Comparison of ENCODE assay signal across 11 cellular contexts in genomic region chr19:41868120-41868988, GRCh38. TPM values are rescaled to one million over a fixed set of nuclear protein-coding genes. Genes with fewer than 3 reads are reported as not detected.
DNase-seq lines count a peak whose midpoint lies in the region; ATAC-seq and TF ChIP-seq lines count a peak whose summit lies in the region.
"Had no signal": no experiment of that assay in that cellular context is flagged by ENCODE, and none has a peak within 500 bp of the region (broad histone marks: within the 10 kb centered on the region; RNA-seq: fewer than 3 reads in every experiment).

No MANE protein-coding gene starts in this region.

- H3K27me3 Mint-ChIP-seq in activated naive CD8-positive, alpha-beta T cell treated with anti-CD3 and anti-CD28 coated beads for 36 hours, result no peaks in the 10 kb centered on the region
- no peaks in the 10 kb centered on the region for H3K27me3 Mint-ChIP-seq in natural killer cell treated with Interleukin-12 subunit alpha and Interleukin-12 subunit beta and Interleukin-15 and Interleukin-18, amount 100 ng/mL, for 72 hours

- DNase-seq in NAMALWA (ENCODE audit: low spot score), result peak; percentile 24
- no peak for DNase-seq in activated naive CD8-positive, alpha-beta T cell treated with anti-CD3 and anti-CD28 coated beads for 36 hours
- no peak for DNase-seq in natural killer cell treated with Interleukin-12 subunit alpha and Interleukin-12 subunit beta and Interleukin-15 and Interleukin-18, amount 100 ng/mL, for 72 hours (ENCODE audit: low spot score)
- no peak for DNase-seq in 8988T
- DNase-seq in NCI-H1048 (lab: John Stamatoyannopoulos, UW), result no peak
- DNase-seq: GOT3, KG1, substantia nigra had no signal

- peak overlapping the region; percentile 91 for H3K27ac Mint-ChIP-seq in activated naive CD8-positive, alpha-beta T cell treated with anti-CD3 and anti-CD28 coated beads for 36 hours
- peak overlapping the region; percentile 92 to 97 for H3K27ac Mint-ChIP-seq in natural killer cell treated with Interleukin-12 subunit alpha and Interleukin-12 subunit beta and Interleukin-15 and Interleukin-18, amount 100 ng/mL, for 72 hours

- H3K4me1 Mint-ChIP-seq in activated naive CD8-positive, alpha-beta T cell treated with anti-CD3 and anti-CD28 coated beads for 36 hours, result peaks cover 90% of the 10 kb centered on the region
- H3K4me1 Mint-ChIP-seq in natural killer cell treated with Interleukin-12 subunit alpha and Interleukin-12 subunit beta and Interleukin-15 and Interleukin-18, amount 100 ng/mL, for 72 hours (ENCODE audit: low read depth in 2 of 2), result peaks cover 46 to 64% of the 10 kb centered on the region in 2 donors

- ATAC-seq in GM18505 (IDR thresholded peaks at IDR 0.05; ENCODE audit: unreplicated experiment) (no peak), HG02885 (IDR thresholded peaks at IDR 0.05; ENCODE audit: poor library complexity, unreplicated experiment) (no peak)
- ATAC-seq in natural killer cell treated with Interleukin-12 subunit alpha and Interleukin-12 subunit beta and Interleukin-15 and Interleukin-18, amount 100 ng/mL, for 72 hours, result no peak

- TF ChIP-seq POLR2A in GM18505 (IDR thresholded peaks at IDR 0.05; ENCODE audit: borderline replicate concordance, extremely low read depth, insufficient read depth, insufficient read length), result peak; percentile 35

- peak overlapping the region; percentile 43 for H3K4me3 Mint-ChIP-seq in activated naive CD8-positive, alpha-beta T cell treated with anti-CD3 and anti-CD28 coated beads for 36 hours
- peak overlapping the region; percentile 57 for H3K4me3 Mint-ChIP-seq in natural killer cell treated with Interleukin-12 subunit alpha and Interleukin-12 subunit beta and Interleukin-15 and Interleukin-18, amount 100 ng/mL, for 72 hours

- H3K36me3 Mint-ChIP-seq in activated naive CD8-positive, alpha-beta T cell treated with anti-CD3 and anti-CD28 coated beads for 36 hours, result peaks cover 69% of the 10 kb centered on the region
- peaks cover 16% of the 10 kb centered on the region for H3K36me3 Mint-ChIP-seq in natural killer cell treated with Interleukin-12 subunit alpha and Interleukin-12 subunit beta and Interleukin-15 and Interleukin-18, amount 100 ng/mL, for 72 hours

- no peaks in the 10 kb centered on the region for H3K9me3 Mint-ChIP-seq in activated naive CD8-positive, alpha-beta T cell treated with anti-CD3 and anti-CD28 coated beads for 36 hours
- no peaks in the 10 kb centered on the region for H3K9me3 Mint-ChIP-seq in natural killer cell treated with Interleukin-12 subunit alpha and Interleukin-12 subunit beta and Interleukin-15 and Interleukin-18, amount 100 ng/mL, for 72 hours

RNA-seq across cellular contexts. Expression of gene RPS19, which starts 8.3 kb away (rescaled TPM):
- 1,000 to 10,000 TPM; 3,012 to 3,178 TPM for total RNA-seq in activated naive CD8-positive, alpha-beta T cell treated with anti-CD3 and anti-CD28 coated beads for 36 hours
- 1,000 to 10,000 TPM; 1,532 to 1,595 TPM for total RNA-seq in natural killer cell treated with Interleukin-12 subunit alpha and Interleukin-12 subunit beta and Interleukin-15 and Interleukin-18, amount 100 ng/mL, for 72 hours

RNA-seq across cellular contexts. Expression of gene CD79A, which starts 8.7 kb away (rescaled TPM):
- total RNA-seq in activated naive CD8-positive, alpha-beta T cell treated with anti-CD3 and anti-CD28 coated beads for 36 hours, result 10 to 100 TPM; 28.8 to 32.2 TPM
- total RNA-seq in natural killer cell treated with Interleukin-12 subunit alpha and Interleukin-12 subunit beta and Interleukin-15 and Interleukin-18, amount 100 ng/mL, for 72 hours, result 1 to 10 TPM in 1 of 2 donors, under 1 TPM in 1; 0.93 to 1.8 TPM

RNA-seq across cellular contexts. Expression of gene ARHGEF1, which starts 14.6 kb away (rescaled TPM):
- 100 to 1,000 TPM; 285 to 295 TPM for total RNA-seq in activated naive CD8-positive, alpha-beta T cell treated with anti-CD3 and anti-CD28 coated beads for 36 hours
- 100 to 1,000 TPM; 321 to 444 TPM for total RNA-seq in natural killer cell treated with Interleukin-12 subunit alpha and Interleukin-12 subunit beta and Interleukin-15 and Interleukin-18, amount 100 ng/mL, for 72 hours

RNA-seq across cellular contexts. Expression of gene DMRTC2, which starts 23.5 kb away (rescaled TPM):
- total RNA-seq in activated naive CD8-positive, alpha-beta T cell treated with anti-CD3 and anti-CD28 coated beads for 36 hours, result not detected
- not detected for total RNA-seq in natural killer cell treated with Interleukin-12 subunit alpha and Interleukin-12 subunit beta and Interleukin-15 and Interleukin-18, amount 100 ng/mL, for 72 hours
- total RNA-seq: breast epithelium had no signal

RNA-seq across cellular contexts. Expression of gene LYPD4, which starts 23.9 kb away (rescaled TPM):
- not detected for total RNA-seq in activated naive CD8-positive, alpha-beta T cell treated with anti-CD3 and anti-CD28 coated beads for 36 hours
- total RNA-seq in natural killer cell treated with Interleukin-12 subunit alpha and Interleukin-12 subunit beta and Interleukin-15 and Interleukin-18, amount 100 ng/mL, for 72 hours, result not detected
- total RNA-seq: breast epithelium had no signal

Comparison
In these comparisons a context has a peak if more than half of its experiments do, and no peak if none do; other contexts are left out.
1. RNA of gene CD79A, which starts 8.7 kb away (total RNA-seq): 28.8 to 32.2 TPM in activated naive CD8-positive, alpha-beta T cell treated with anti-CD3 and anti-CD28 coated beads for 36 hours; 0.93 to 1.8 TPM in natural killer cell treated with Interleukin-12 subunit alpha and Interleukin-12 subunit beta and Interleukin-15 and Interleukin-18, amount 100 ng/mL, for 72 hours; every median in the first group is over 10 times any median in the second.